ENCODE assay signal across 23 cellular contexts in genomic region chr14:32606297-32606696, GRCh38.
DNase-seq lines count a peak whose midpoint lies in the region; ATAC-seq and TF ChIP-seq lines count a peak whose summit lies in the region.
"Had no signal": no experiment of that assay in that cellular context is flagged by ENCODE, and none has a peak within 500 bp of the region (broad histone marks: within the 10 kb centered on the region; RNA-seq: fewer than 3 reads in every experiment).

No MANE protein-coding gene starts in this region.

- H3K36me3 ChIP-seq in suprapubic skin = no peaks in the 10 kb centered on the region
- H3K36me3 ChIP-seq: ascending aorta, neutrophil, sigmoid colon, transverse colon had no signal

- H3K9me3 ChIP-seq in suprapubic skin = no peaks in the 10 kb centered on the region
- H3K9me3 ChIP-seq: ascending aorta, heart right ventricle, neutrophil, sigmoid colon, transverse colon had no signal

- no peaks in the 10 kb centered on the region for H3K27me3 ChIP-seq in suprapubic skin
- H3K27me3 ChIP-seq: ascending aorta, heart right ventricle, neutrophil, sigmoid colon, transverse colon had no signal

- no peak for TF ChIP-seq EP300 in suprapubic skin (IDR thresholded peaks at IDR 0.05)

- DNase-seq in RWPE1 (ENCODE audit: low spot score) (peak; percentile 33), iris pigment epithelial cell (ENCODE audit: low read depth) (peak; percentile 79), ureter (ENCODE audit: low spot score) (no peak), GM10266 (ENCODE audit: extremely low spot score) (no peak), NCI-H446 (lab: John Stamatoyannopoulos, UW) (no peak), suprapubic skin (ENCODE audit: low spot score in 2 of 2) (no peak)
- DNase-seq: activated CD4-positive, alpha-beta T cell treated with anti-CD3 and anti-CD28 coated beads, Interleukin-2, amount 50 U/mL, for 4 hours; activated CD8-positive, alpha-beta memory T cell treated with anti-CD3 and anti-CD28 coated beads, Interleukin-2, amount 50 U/mL, for 4 hours; heart right ventricle; Kasumi-1; mesendoderm; NCI-H1048; NCI-H187; sigmoid colon; transverse colon had no signal

- H3K4me3 ChIP-seq in suprapubic skin = no peak overlapping the region
- H3K4me3 ChIP-seq: ascending aorta, heart right ventricle, sigmoid colon, transverse colon had no signal

- TF ChIP-seq CTCF in RWPE1 (conservative IDR thresholded peaks at IDR 0.05; ENCODE audit: low read depth) (no peak), GM10266 (IDR thresholded peaks at IDR 0.05; ENCODE audit: control insufficient read depth, insufficient read depth, low read depth, missing control alignments) (no peak), suprapubic skin (IDR thresholded peaks at IDR 0.05) (no peak)

- POLR2A ChIA-PET in RWPE1 (lab: Yijun Ruan, JAX; ENCODE audit: low non-redundant PET) = no interaction called here

- peaks cover under 1% of the 10 kb centered on the region for H3K4me1 ChIP-seq in suprapubic skin

- no peak overlapping the region for H3K27ac ChIP-seq in RWPE1
- H3K27ac ChIP-seq in suprapubic skin = no peak overlapping the region
- H3K27ac ChIP-seq: ascending aorta, epithelial cell of prostate, neutrophil, sigmoid colon, transverse colon had no signal

- CTCF ChIA-PET in RWPE1 (lab: Yijun Ruan, JAX) = interaction anchor here (0.6 kb wide), 1 partner anchor 105 kb away, joined by 3 read pairs; no protein-coding TSS in a partner anchor

- WGBS in suprapubic skin = 93% methylated on average over 2 of the region's 2 CpGs

- ATAC-seq in GM18519 (IDR thresholded peaks at IDR 0.05; ENCODE audit: low FRiP score, unreplicated experiment) = peak; percentile 39
- ATAC-seq in HG02642 (IDR thresholded peaks at IDR 0.05; ENCODE audit: poor library complexity, unreplicated experiment) = peak; percentile 53
- ATAC-seq: activated T-helper 17 cell treated with anti-CD3 and anti-CD28 coated beads, Interleukin-2, amount 50 U/mL, for 72 hours; Right ventricle myocardium inferior; WTC11 had no signal

- no peak for TF ChIP-seq POLR2A in suprapubic skin (IDR thresholded peaks at IDR 0.05)

Comparison
In these comparisons a context has a peak if more than half of its experiments do, and no peak if none do; other contexts are left out.
1. DNase-seq: peak in RWPE1 (single experiment) and iris pigment epithelial cell (single experiment); none in ureter (single experiment), GM10266 (single experiment), NCI-H446 (0 of 2) and suprapubic skin (0 of 2).